25 cellular contexts compared by ENCODE assay signal in the genomic region with DNA sequence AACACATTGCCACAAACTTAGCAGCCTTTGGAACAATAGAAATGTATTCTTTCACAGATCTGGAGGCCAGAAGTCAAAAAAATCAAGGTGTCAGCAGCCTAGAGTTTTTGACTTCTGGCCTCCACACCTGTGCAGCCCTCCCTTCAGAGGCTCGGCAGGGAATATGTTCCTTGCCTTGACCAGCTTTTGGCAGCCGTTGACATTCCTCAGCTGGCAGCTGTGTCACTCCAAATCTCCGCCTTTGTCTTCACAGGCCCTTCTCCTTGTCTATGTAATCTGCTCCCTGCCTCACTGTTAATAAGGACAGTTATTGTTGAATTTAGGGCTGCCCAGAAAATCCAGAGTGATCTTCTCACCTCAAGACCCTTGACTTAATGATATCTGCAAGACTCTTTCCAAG.
"Had no signal": no experiment of that assay in that cellular context is flagged by ENCODE, and none has a peak within 500 bp of the region (broad histone marks: within the 10 kb centered on the region; RNA-seq: fewer than 3 reads in every experiment).

No MANE protein-coding gene starts in this region.

- H3K4me3 ChIP-seq: esophagus squamous epithelium, gastroesophageal sphincter, left ventricle myocardium inferior, lower lobe of right lung, ovary, right atrium auricular region, sigmoid colon, stomach, thoracic aorta, transverse colon had no signal

- H3K4me1 Mint-ChIP-seq: immature natural killer cell, neural crest cell had no signal

- ATAC-seq: gastroesophageal sphincter; left cardiac atrium; lower lobe of right lung; naive thymus-derived CD8-positive, alpha-beta T cell had no signal

- H3K9me3 ChIP-seq: esophagus squamous epithelium, gastroesophageal sphincter, lower lobe of right lung, ovary, right atrium auricular region, thoracic aorta, transverse colon had no signal

- H3K27ac ChIP-seq: epithelial cell of prostate, esophagus squamous epithelium, gastroesophageal sphincter, left ventricle myocardium inferior, lower lobe of right lung, ovary, right atrium auricular region, sigmoid colon, stomach, thoracic aorta, transverse colon had no signal

- DNase-seq: effector memory CD4-positive, alpha-beta T cell; esophagus squamous epithelium; foreskin fibroblast; glutamatergic neuron; immature natural killer cell; kidney; left cardiac atrium; left ventricle myocardium inferior; lower lobe of right lung; mesenchymal stem cell; naive thymus-derived CD8-positive, alpha-beta T cell; nucleus accumbens; ovary; sigmoid colon; small intestine; stimulated activated CD4-positive, alpha-beta T cell treated with anti-CD3 and anti-CD28 coated beads, Interleukin-12 subunit alpha, Interleukin-12 subunit beta, amount 100 ng/mL, for 4 hours; stimulated activated naive CD4-positive, alpha-beta T cell; stomach; substantia nigra; transverse colon had no signal

- H3K36me3 Mint-ChIP-seq: immature natural killer cell had no signal

- H3K4me1 ChIP-seq: esophagus squamous epithelium, gastroesophageal sphincter, left ventricle myocardium inferior, lower lobe of right lung, right atrium auricular region, sigmoid colon, stomach, transverse colon had no signal

- H3K9me3 Mint-ChIP-seq: immature natural killer cell had no signal

- H3K27me3 ChIP-seq: esophagus squamous epithelium, gastroesophageal sphincter, ovary, right atrium auricular region, sigmoid colon, stomach, transverse colon had no signal

- H3K27ac Mint-ChIP-seq: immature natural killer cell; naive thymus-derived CD8-positive, alpha-beta T cell had no signal

- H3K36me3 ChIP-seq: esophagus squamous epithelium, gastroesophageal sphincter, left ventricle myocardium inferior, lower lobe of right lung, ovary, right atrium auricular region, sigmoid colon, stomach, thoracic aorta, transverse colon had no signal

- H3K4me3 Mint-ChIP-seq: immature natural killer cell; naive thymus-derived CD8-positive, alpha-beta T cell; neural crest cell had no signal
